ENCODE assay signal across 8 cellular contexts in the genomic region with DNA sequence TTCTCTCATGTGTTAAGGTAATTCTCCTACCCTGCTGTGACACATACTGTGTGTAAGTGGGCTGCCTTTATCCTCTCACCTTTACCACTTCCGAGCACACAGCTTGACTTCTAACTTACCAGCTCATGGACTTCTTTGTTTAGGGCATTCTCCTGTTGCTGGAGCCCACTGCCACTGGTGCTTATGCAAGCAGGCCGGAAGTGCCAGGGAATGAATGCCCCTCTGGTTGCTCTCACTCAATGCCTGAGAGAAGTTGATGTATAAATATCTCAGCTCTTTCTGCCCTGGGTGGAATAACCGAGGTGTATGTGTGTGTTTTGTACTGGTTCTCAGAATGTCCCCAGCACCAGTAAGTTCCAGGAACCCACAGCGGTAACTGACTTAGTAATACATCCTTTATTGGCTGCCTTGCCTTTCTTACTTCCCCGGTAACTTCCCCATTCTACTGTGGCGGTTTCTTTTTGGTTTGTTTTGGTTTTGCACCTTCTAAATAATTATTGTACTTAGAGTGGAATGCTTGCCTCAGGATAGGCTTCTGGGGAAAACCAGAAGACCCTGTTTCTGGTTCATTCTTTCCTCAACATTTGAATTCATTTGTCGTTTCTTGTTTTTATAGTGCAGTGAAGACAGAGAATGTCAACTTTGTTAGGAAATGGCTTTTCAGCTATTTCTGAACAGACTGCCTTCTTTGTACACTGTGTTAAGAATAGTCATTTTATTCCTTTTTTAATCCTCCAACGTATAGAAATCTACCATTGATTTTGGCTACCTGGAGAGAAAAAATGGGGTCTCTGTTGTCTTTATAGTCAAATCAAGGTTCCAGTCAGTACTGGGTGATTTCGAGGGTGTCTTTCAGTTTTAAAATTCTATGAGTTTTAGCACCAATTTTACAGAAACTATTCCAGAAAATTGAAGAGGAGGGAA. TPM values are rescaled to one million over a fixed set of nuclear protein-coding genes. Genes with fewer than 3 reads are reported as not detected.
A peak's percentile ranks its signal among the peaks of the same experiment; 100 is the strongest.
DNase-seq lines count a peak whose midpoint lies in the region; ATAC-seq and TF ChIP-seq lines count a peak whose summit lies in the region.

No MANE protein-coding gene starts in this region.

- H3K4me2 ChIP-seq in OCI-LY3 (ENCODE audit: low read length), result peak overlapping the region; percentile 79

- no peaks in the 10 kb centered on the region for H3K9me3 Mint-ChIP-seq in activated naive CD4-positive, alpha-beta T cell treated with anti-CD3 and anti-CD28 coated beads, Interleukin-2, amount 10 ng/mL, durations not matched to agents 7 days and 5 days
- H3K9me3 Mint-ChIP-seq in neural crest cell, result no peaks in the 10 kb centered on the region
- H3K9me3 Mint-ChIP-seq in glutamatergic neuron (ENCODE audit: unreplicated experiment), result no peaks in the 10 kb centered on the region

- in situ Hi-C loops in T47D (cut with HindIII; ENCODE audit: low pct_unique_long_range_greater_than_20kb, low sequenced_read_pairs), result no loop called here

- DNase-seq in T47D (ENCODE audit: low read depth in 1 of 2, low spot score in 1 of 2) (peak; percentile 13 to 43), breast epithelium (ENCODE audit: low spot score in 2 of 2) (no peak), neural crest cell (ENCODE audit: low read depth, low spot score) (no peak), glutamatergic neuron (no peak), amniotic stem cell (lab: John Stamatoyannopoulos, UW) (no peak)
- DNase-seq in activated naive CD4-positive, alpha-beta T cell treated with anti-CD3 and anti-CD28 coated beads, Interleukin-2, amount 10 ng/mL, durations not matched to agents 7 days and 5 days, result peak; percentile 58

- H3K79me2 ChIP-seq in OCI-LY3 (ENCODE audit: low read length), result no peaks in the 10 kb centered on the region

- H3K36me3 Mint-ChIP-seq in activated naive CD4-positive, alpha-beta T cell treated with anti-CD3 and anti-CD28 coated beads, Interleukin-2, amount 10 ng/mL, durations not matched to agents 7 days and 5 days, result peaks cover 9% of the 10 kb centered on the region
- H3K36me3 Mint-ChIP-seq in neural crest cell (ENCODE audit: low read depth) (no peaks in the 10 kb centered on the region), glutamatergic neuron (ENCODE audit: unreplicated experiment) (no peaks in the 10 kb centered on the region)

- no peaks in the 10 kb centered on the region for H3K4me1 ChIP-seq in breast epithelium
- H3K4me1 ChIP-seq in OCI-LY3 (ENCODE audit: low read length), result peaks cover 12% of the 10 kb centered on the region

- H3K27me3 Mint-ChIP-seq in activated naive CD4-positive, alpha-beta T cell treated with anti-CD3 and anti-CD28 coated beads, Interleukin-2, amount 10 ng/mL, durations not matched to agents 7 days and 5 days, result no peaks in the 10 kb centered on the region
- no peaks in the 10 kb centered on the region for H3K27me3 Mint-ChIP-seq in neural crest cell (ENCODE audit: low read depth)
- H3K27me3 Mint-ChIP-seq in glutamatergic neuron (ENCODE audit: unreplicated experiment), result no peaks in the 10 kb centered on the region

- H3K9ac ChIP-seq in OCI-LY3 (ENCODE audit: low read length), result peak overlapping the region; percentile 47

- CTCF ChIA-PET in activated naive CD4-positive, alpha-beta T cell treated with anti-CD3 and anti-CD28 coated beads, Interleukin-2, amount 10 ng/mL, durations not matched to agents 7 days and 5 days (lab: Charles Lee), result interaction anchor here (1.2 kb wide), 1 partner anchor 100 kb away, joined by 4 read pairs; no protein-coding TSS in a partner anchor

- H4K20me1 ChIP-seq in OCI-LY3 (ENCODE audit: insufficient read depth, low read length), result no peaks in the 10 kb centered on the region

- H3K27me3 ChIP-seq in breast epithelium (peaks cover 0 to 14% of the 10 kb centered on the region in 2 donors), OCI-LY3 (ENCODE audit: low read depth, low read length) (no peaks in the 10 kb centered on the region)

- H3K27ac ChIP-seq in breast epithelium (no peak overlapping the region), OCI-LY3 (ENCODE audit: low read length) (peak overlapping the region; percentile 47)

- intact Hi-C loops in breast epithelium (cut with DNase I; ENCODE audit: low total_unique reads), result no loop called here

- TF ChIP-seq CTCF in breast epithelium (IDR thresholded peaks at IDR 0.05) (no peak), OCI-LY3 (IDR thresholded peaks at IDR 0.05; ENCODE audit: low read depth, low read length) (no peak), neural crest cell (conservative IDR thresholded peaks at IDR 0.05) (no peak), glutamatergic neuron (IDR thresholded peaks at IDR 0.05; ENCODE audit: partially characterized antibody, unreplicated experiment) (no peak)

- H3K4me3 ChIP-seq in breast epithelium, result no peak overlapping the region
- peak overlapping the region; percentile 73 for H3K4me3 ChIP-seq in OCI-LY3 (ENCODE audit: low read length)

- H3K4me1 Mint-ChIP-seq in activated naive CD4-positive, alpha-beta T cell treated with anti-CD3 and anti-CD28 coated beads, Interleukin-2, amount 10 ng/mL, durations not matched to agents 7 days and 5 days, result peaks cover 21% of the 10 kb centered on the region
- H3K4me1 Mint-ChIP-seq in neural crest cell (peaks cover 16% of the 10 kb centered on the region), glutamatergic neuron (ENCODE audit: low read depth, unreplicated experiment) (no peaks in the 10 kb centered on the region)

- H3K27ac Mint-ChIP-seq in activated naive CD4-positive, alpha-beta T cell treated with anti-CD3 and anti-CD28 coated beads, Interleukin-2, amount 10 ng/mL, durations not matched to agents 7 days and 5 days, result peak overlapping the region; percentile 98
- H3K27ac Mint-ChIP-seq in neural crest cell (ENCODE audit: unreplicated experiment) (peak overlapping the region; percentile 76), glutamatergic neuron (ENCODE audit: unreplicated experiment) (no peak overlapping the region)

- TF ChIP-seq POLR2A in breast epithelium (IDR thresholded peaks at IDR 0.05), result no peak

- peak overlapping the region; percentile 94 for H2AFZ ChIP-seq in OCI-LY3 (ENCODE audit: low read depth, low read length)

- peak overlapping the region; percentile 87 for H3K4me3 Mint-ChIP-seq in activated naive CD4-positive, alpha-beta T cell treated with anti-CD3 and anti-CD28 coated beads, Interleukin-2, amount 10 ng/mL, durations not matched to agents 7 days and 5 days
- H3K4me3 Mint-ChIP-seq in neural crest cell, result no peak overlapping the region
- H3K4me3 Mint-ChIP-seq in glutamatergic neuron (ENCODE audit: unreplicated experiment), result no peak overlapping the region

- H3K9me3 ChIP-seq in breast epithelium (no peaks in the 10 kb centered on the region), OCI-LY3 (ENCODE audit: insufficient read depth, low read length) (no peaks in the 10 kb centered on the region)

- no peaks in the 10 kb centered on the region for H3K36me3 ChIP-seq in breast epithelium
- no peaks in the 10 kb centered on the region for H3K36me3 ChIP-seq in OCI-LY3 (replicated peaks; ENCODE audit: low read depth, low read length)

- ATAC-seq in HG03066 (IDR thresholded peaks at IDR 0.05; ENCODE audit: low read depth, unreplicated experiment), result peak; percentile 87

RNA-seq across cellular contexts. Expression of gene CXorf58, which starts 45.4 kb away (rescaled TPM):
- 1 to 10 TPM in 1 of 3 donors, not detected in 2; 1.5 TPM for total RNA-seq in breast epithelium
- total RNA-seq in neural crest cell, result 0.26 TPM in 1 of 2 replicates, not detected in the other
- not detected for total RNA-seq in glutamatergic neuron (ENCODE audit: unreplicated experiment)

RNA-seq across cellular contexts. Expression of gene APOO, which starts 45.5 kb away (rescaled TPM):
- 10 to 100 TPM in 2 of 3 donors, 1 to 10 TPM in 1; 5.8 to 16.7 (median 16.1) TPM for total RNA-seq in breast epithelium
- 91.0 and 103 TPM in 2 replicates for total RNA-seq in neural crest cell
- total RNA-seq in glutamatergic neuron (ENCODE audit: unreplicated experiment), result 36.2 TPM

Comparison
In these comparisons a context has a peak if more than half of its experiments do, and no peak if none do; other contexts are left out.
1. DNase-seq: peak in T47D (2 of 2) and activated naive CD4-positive, alpha-beta T cell treated with anti-CD3 and anti-CD28 coated beads, Interleukin-2, amount 10 ng/mL, durations not matched to agents 7 days and 5 days (single experiment); none in breast epithelium (0 of 2), neural crest cell (single experiment), glutamatergic neuron (single experiment) and amniotic stem cell (single experiment).